ENCODE assay signal across 10 cellular contexts in genomic region chr4:87103691-87104187, GRCh38.
A peak's percentile ranks its signal among the peaks of the same experiment; 100 is the strongest.
DNase-seq lines count a peak whose midpoint lies in the region; ATAC-seq, FAIRE-seq and TF ChIP-seq lines count a peak whose summit lies in the region.
"Had no signal": no experiment of that assay in that cellular context is flagged by ENCODE, and none has a peak within 500 bp of the region (broad histone marks: within the 10 kb centered on the region; RNA-seq: fewer than 3 reads in every experiment).

No MANE protein-coding gene starts in this region.

- H3K9me3 ChIP-seq in astrocyte (ENCODE audit: insufficient read depth, low read depth, low read length) (no peaks in the 10 kb centered on the region), left lung (no peaks in the 10 kb centered on the region), thyroid gland (no peaks in the 10 kb centered on the region)

- peaks cover 18% of the 10 kb centered on the region for H3K4me1 Mint-ChIP-seq in activated CD8-positive, alpha-beta memory T cell treated with anti-CD3 and anti-CD28 coated beads, Interleukin-2, amount 10 ng/mL, durations not matched to agents 7 days and 5 days
- peaks cover 50% of the 10 kb centered on the region for H3K4me1 Mint-ChIP-seq in astrocyte (ENCODE audit: low read depth, unreplicated experiment)

- H3K27ac Mint-ChIP-seq in activated CD8-positive, alpha-beta memory T cell treated with anti-CD3 and anti-CD28 coated beads, Interleukin-2, amount 10 ng/mL, durations not matched to agents 7 days and 5 days: no peak overlapping the region
- H3K27ac Mint-ChIP-seq in astrocyte (ENCODE audit: unreplicated experiment): peak overlapping the region; percentile 93

- no peak overlapping the region for H2AFZ ChIP-seq in astrocyte (ENCODE audit: low read depth, low read length)

- ATAC-seq in activated CD8-positive, alpha-beta memory T cell treated with anti-CD3 and anti-CD28 coated beads, Interleukin-2, amount 10 ng/mL, durations not matched to agents 7 days and 5 days: peak; percentile 57
- ATAC-seq in left lung (no peak), HG03442 (IDR thresholded peaks at IDR 0.05; ENCODE audit: unreplicated experiment) (no peak), GM19463 (IDR thresholded peaks at IDR 0.05; ENCODE audit: unreplicated experiment) (no peak), HG03135 (IDR thresholded peaks at IDR 0.05; ENCODE audit: unreplicated experiment) (no peak)

- H3K4me2 ChIP-seq in astrocyte (ENCODE audit: low read length): peak overlapping the region; percentile 70

- H3K36me3 ChIP-seq in astrocyte (ENCODE audit: insufficient read depth, low read length): no peaks in the 10 kb centered on the region
- H3K36me3 ChIP-seq in left lung: peaks cover 0 to 24% of the 10 kb centered on the region in 2 donors
- peaks cover 5 to 7% of the 10 kb centered on the region in 2 donors for H3K36me3 ChIP-seq in thyroid gland

- H3K4me3 ChIP-seq in astrocyte (ENCODE audit: insufficient read depth, low read depth, low read length): no peak overlapping the region
- no peak overlapping the region for H3K4me3 ChIP-seq in left lung
- no peak overlapping the region for H3K4me3 ChIP-seq in thyroid gland (replicated peaks in 1 of 3)

- no peak for TF ChIP-seq POLR2A in thyroid gland (IDR thresholded peaks at IDR 0.05)

- H3K9ac ChIP-seq in astrocyte (ENCODE audit: low read length): peak overlapping the region; percentile 60

- H4K20me1 ChIP-seq in astrocyte (ENCODE audit: insufficient read depth, low read length): peaks cover 7% of the 10 kb centered on the region

- H3K27ac ChIP-seq in astrocyte (ENCODE audit: low read depth, low read length) (peak overlapping the region; percentile 77), left lung (peak overlapping the region; percentile 67 to 82), thyroid gland (peak overlapping the region; percentile 34 to 82 (median 56))

- peaks cover 27% of the 10 kb centered on the region for H3K36me3 Mint-ChIP-seq in activated CD8-positive, alpha-beta memory T cell treated with anti-CD3 and anti-CD28 coated beads, Interleukin-2, amount 10 ng/mL, durations not matched to agents 7 days and 5 days
- H3K36me3 Mint-ChIP-seq in astrocyte (ENCODE audit: low read depth, unreplicated experiment): peaks cover 11% of the 10 kb centered on the region

- TF ChIP-seq CTCF in astrocyte (IDR thresholded peaks at IDR 0.05; ENCODE audit: insufficient read depth, low read depth, low read length) (no peak), left lung (IDR thresholded peaks at IDR 0.05) (no peak), thyroid gland (IDR thresholded peaks at IDR 0.05) (no peak)

- 80 to 84% methylated on average over 2 of the region's 2 CpGs for WGBS in thyroid gland, 2 donors

- H3K4me1 ChIP-seq in astrocyte (ENCODE audit: insufficient read depth, low read length) (peaks cover 27% of the 10 kb centered on the region), left lung (peaks cover 14 to 30% of the 10 kb centered on the region in 2 donors), thyroid gland (peaks cover 65 to 89% of the 10 kb centered on the region in 2 donors)

- peak; percentile 43 for FAIRE-seq in astrocyte (lab: Jason Lieb, UNC)

- H3K27me3 ChIP-seq in astrocyte (ENCODE audit: insufficient read depth, low read length): peaks cover 15% of the 10 kb centered on the region
- no peaks in the 10 kb centered on the region for H3K27me3 ChIP-seq in left lung
- no peaks in the 10 kb centered on the region for H3K27me3 ChIP-seq in thyroid gland

- H3K79me2 ChIP-seq in astrocyte (ENCODE audit: insufficient read depth, low read length): no peaks in the 10 kb centered on the region

- intact Hi-C loops in left lung (cut with DNase I): no loop called here
- intact Hi-C loops in thyroid gland (cut with DNase I): no loop called here

- no peak overlapping the region for H3K4me3 Mint-ChIP-seq in activated CD8-positive, alpha-beta memory T cell treated with anti-CD3 and anti-CD28 coated beads, Interleukin-2, amount 10 ng/mL, durations not matched to agents 7 days and 5 days
- H3K4me3 Mint-ChIP-seq in astrocyte (ENCODE audit: unreplicated experiment): no peak overlapping the region
- H3K4me3 Mint-ChIP-seq: IgD-negative memory B cell had no signal

- CTCF ChIA-PET in activated CD8-positive, alpha-beta memory T cell treated with anti-CD3 and anti-CD28 coated beads, Interleukin-2, amount 10 ng/mL, durations not matched to agents 7 days and 5 days (lab: Charles Lee): interaction anchor here (3.1 kb wide), 1 partner anchor 11 kb away, joined by 17 read pairs; no protein-coding TSS in a partner anchor

- H3K27me3 Mint-ChIP-seq in activated CD8-positive, alpha-beta memory T cell treated with anti-CD3 and anti-CD28 coated beads, Interleukin-2, amount 10 ng/mL, durations not matched to agents 7 days and 5 days: no peaks in the 10 kb centered on the region
- no peaks in the 10 kb centered on the region for H3K27me3 Mint-ChIP-seq in astrocyte (ENCODE audit: low read depth, unreplicated experiment)
- H3K27me3 Mint-ChIP-seq: IgD-negative memory B cell had no signal

- DNase-seq in activated CD8-positive, alpha-beta memory T cell treated with anti-CD3 and anti-CD28 coated beads, Interleukin-2, amount 10 ng/mL, durations not matched to agents 7 days and 5 days: no peak
- DNase-seq in activated CD8-positive, alpha-beta memory T cell treated with anti-CD3 and anti-CD28 coated beads, Interleukin-2, amount 50 U/mL, for 48 hours: no peak
- DNase-seq in astrocyte (ENCODE audit: low read depth): peak; percentile 83
- DNase-seq in left lung: no peak
- DNase-seq in thyroid gland: no peak
- DNase-seq: stimulated activated CD4-positive, alpha-beta T cell treated with anti-CD3 and anti-CD28 coated beads, Interleukin-1b, Interleukin-23, amount 100 ng/mL, for 48 hours had no signal

- H3K9me3 Mint-ChIP-seq in activated CD8-positive, alpha-beta memory T cell treated with anti-CD3 and anti-CD28 coated beads, Interleukin-2, amount 10 ng/mL, durations not matched to agents 7 days and 5 days (ENCODE audit: low read depth): no peaks in the 10 kb centered on the region
- H3K9me3 Mint-ChIP-seq in astrocyte (ENCODE audit: unreplicated experiment): no peaks in the 10 kb centered on the region
- H3K9me3 Mint-ChIP-seq: IgD-negative memory B cell had no signal
